21 cellular contexts compared by ENCODE assay signal in the genomic region with DNA sequence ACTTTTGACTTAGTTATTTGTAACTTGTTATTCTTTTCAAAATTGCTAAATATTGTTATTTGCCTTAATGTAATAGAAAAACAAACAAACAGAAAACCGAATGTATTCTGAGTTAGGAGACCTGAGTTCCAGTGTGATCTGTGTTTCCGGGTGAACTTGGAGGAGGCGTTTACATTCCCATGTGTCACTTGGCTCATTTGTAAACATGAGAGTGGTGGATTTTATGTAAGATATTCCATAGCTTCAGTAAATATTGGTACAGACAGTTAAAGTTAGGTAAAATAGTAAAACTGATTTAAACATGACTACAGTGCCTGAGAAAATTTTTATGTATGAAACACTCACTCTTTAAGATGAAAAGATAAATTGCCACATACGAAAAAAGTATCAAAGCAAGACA.
"Had no signal": no experiment of that assay in that cellular context is flagged by ENCODE, and none has a peak within 500 bp of the region (broad histone marks: within the 10 kb centered on the region; RNA-seq: fewer than 3 reads in every experiment).

No MANE protein-coding gene starts in this region.

- H3K27me3 ChIP-seq: MG63, SJCRH30 had no signal

- H3K36me3 ChIP-seq: MG63, SJCRH30 had no signal

- DNase-seq: KBM-7, MG63, NCI-H1092, NCI-H1105 treated with DMSO at 0.1 percent for 48 hours, NCI-H1417 treated with DMSO at 0.1 percent for 48 hours, NCI-H146, NCI-H1694 treated with DMSO at 0.1 percent for 48 hours, NCI-H1930, NCI-H2081, NCI-H2171, NCI-H226, NCI-H446, NCI-H510A, NCI-H524 treated with DMSO at 0.1 percent for 48 hours, NCI-H69, NCI-H774, SHP77 treated with DMSO at 0.1 percent for 48 hours, SJCRH30, T-helper 1 cell had no signal

- ATAC-seq: Panc1, SK-N-SH treated with all-trans-retinoic acid at 6 μM for 48 hours had no signal

- H3K4me3 ChIP-seq: MG63, SJCRH30 had no signal
